13 cellular contexts compared by ENCODE assay signal in genomic region chr9:137750007-137750406, GRCh38.
DNase-seq lines count a peak whose midpoint lies in the region; ATAC-seq, FAIRE-seq and TF ChIP-seq lines count a peak whose summit lies in the region.
"Had no signal": no experiment of that assay in that cellular context is flagged by ENCODE, and none has a peak within 500 bp of the region (broad histone marks: within the 10 kb centered on the region; RNA-seq: fewer than 3 reads in every experiment).

No MANE protein-coding gene starts in this region.

- peaks cover 44% of the 10 kb centered on the region for H3K36me3 Mint-ChIP-seq in neural progenitor cell
- H3K36me3 Mint-ChIP-seq in activated naive CD8-positive, alpha-beta T cell treated with anti-CD3 and anti-CD28 coated beads for 36 hours, result peaks cover 34% of the 10 kb centered on the region

- DNase-seq in HepG2 (ENCODE audit: low spot score) (no peak), right lobe of liver (no peak), K562 (ENCODE audit: extremely low read depth in 1 of 4, low spot score in 3 of 4) (no peak), neural progenitor cell (ENCODE audit: low spot score) (no peak), lower lobe of right lung (no peak)
- no peak for DNase-seq in activated naive CD8-positive, alpha-beta T cell treated with anti-CD3 and anti-CD28 coated beads for 36 hours
- DNase-seq: DMS79 treated with DMSO at 0.1 percent for 48 hours, HCEC 1CT, KBM-7, NCI-H1694 treated with DMSO at 0.1 percent for 48 hours, Peyer's patch had no signal

- no peaks in the 10 kb centered on the region for H3F3A ChIP-seq in neural progenitor cell (ENCODE audit: low read depth)

- POLR2A ChIA-PET in HepG2 (lab: Yijun Ruan, JAX), result no interaction called here
- POLR2A ChIA-PET in K562 (lab: Yijun Ruan, JAX), result interaction anchor here (1.6 kb wide), 1 partner anchor 27 kb away, joined by 4 read pairs; no protein-coding TSS in a partner anchor

- 96% methylated on average over 3 of the region's 3 CpGs for WGBS in HepG2 (ENCODE audit: low lambda C conversion rate)
- WGBS in right lobe of liver (ENCODE audit: insufficient coverage, low coverage, low lambda C conversion rate, missing lambda C conversion rate), result 32% methylated on average over 3 of the region's 3 CpGs
- 61% methylated on average over 3 of the region's 3 CpGs for WGBS in K562 (ENCODE audit: insufficient coverage, low coverage, missing lambda C conversion rate)

- TF ChIP-seq EP300 in HepG2 (IDR thresholded peaks at IDR 0.05; ENCODE audit: low read depth in 2 of 2, low read length in 2 of 2), result no peak
- no peak for TF ChIP-seq EP300 in HepG2 (CRISPR knock-in tag; IDR thresholded peaks at IDR 0.05; ENCODE audit: borderline replicate concordance)
- no peak for TF ChIP-seq EP300 in K562 (IDR thresholded peaks at IDR 0.05; ENCODE audit: low read length)

- H2AFZ ChIP-seq in HepG2 (ENCODE audit: low read length) (no peak overlapping the region), K562 (ENCODE audit: low read depth, low read length) (no peak overlapping the region), neural progenitor cell (replicated peaks) (no peak overlapping the region)

- H3K4me1 ChIP-seq in HepG2 (ENCODE audit: insufficient read depth, low read length), result peaks cover 10% of the 10 kb centered on the region
- H3K4me1 ChIP-seq in right lobe of liver, result peaks cover 0 to 14% (median 2%) of the 10 kb centered on the region in 4 donors
- peaks cover 3 to 14% of the 10 kb centered on the region in 2 experiments; a peak in 4 of 5 replicates for H3K4me1 ChIP-seq in K562 (replicated peaks in 1 of 2; ENCODE audit: control insufficient read depth in 2 of 2, insufficient read depth in 2 of 2, low read length in 2 of 2)
- peaks cover 6% of the 10 kb centered on the region for H3K4me1 ChIP-seq in neural progenitor cell
- H3K4me1 ChIP-seq in lower lobe of right lung, result no peaks in the 10 kb centered on the region
- H3K4me1 ChIP-seq: Peyer's patch had no signal

- H3K79me2 ChIP-seq in HepG2 (ENCODE audit: insufficient read depth, low read length) (no peaks in the 10 kb centered on the region), K562 (ENCODE audit: control insufficient read depth, insufficient read depth, low read length) (0 out of 3 replicates have a peak, but pooled peaks cover 3% of the 10 kb centered on the region), neural progenitor cell (ENCODE audit: low read depth) (peaks cover 29% of the 10 kb centered on the region)

- H3K27ac ChIP-seq in HepG2 (ENCODE audit: extremely low read length, insufficient read depth, low read length) (no peak overlapping the region), right lobe of liver (no peak overlapping the region), K562 (ENCODE audit: extremely low read depth, low read depth, low read length) (no peak overlapping the region), neural progenitor cell (no peak overlapping the region), lower lobe of right lung (no peak overlapping the region)
- H3K27ac ChIP-seq: C4-2B, Peyer's patch had no signal

- H3K9me3 ChIP-seq in HepG2 (ENCODE audit: low read length) (no peaks in the 10 kb centered on the region), right lobe of liver (no peaks in the 10 kb centered on the region), K562 (replicated peaks; ENCODE audit: control insufficient read depth, insufficient read depth, low read depth, low read length) (no peaks in the 10 kb centered on the region), neural progenitor cell (ENCODE audit: low read depth) (no peaks in the 10 kb centered on the region), lower lobe of right lung (no peaks in the 10 kb centered on the region)

- H3K9me1 ChIP-seq in K562 (ENCODE audit: control insufficient read depth, insufficient read depth, low read length), result no peaks in the 10 kb centered on the region

- FAIRE-seq in HepG2 (lab: Jason Lieb, UNC) (no peak), K562 (lab: Jason Lieb, UNC) (peak; percentile 56)

- H3K4me2 ChIP-seq in HepG2 (ENCODE audit: low read depth, low read length) (no peak overlapping the region), K562 (ENCODE audit: insufficient read depth, low read length) (no peak overlapping the region), neural progenitor cell (peak overlapping the region; percentile 32)

- H3K9me3 Mint-ChIP-seq in neural progenitor cell, result peaks cover 5% of the 10 kb centered on the region
- H3K9me3 Mint-ChIP-seq in activated naive CD8-positive, alpha-beta T cell treated with anti-CD3 and anti-CD28 coated beads for 36 hours, result no peaks in the 10 kb centered on the region

- no peaks in the 10 kb centered on the region for H3K27me3 ChIP-seq in HepG2 (ENCODE audit: control insufficient read depth in 1 of 2, insufficient read depth in 2 of 2, low read length in 2 of 2)
- H3K27me3 ChIP-seq in right lobe of liver, result no peaks in the 10 kb centered on the region
- no peaks in the 10 kb centered on the region for H3K27me3 ChIP-seq in K562 (ENCODE audit: control insufficient read depth in 2 of 2, insufficient read depth in 2 of 2, low read length in 2 of 2)
- no peaks in the 10 kb centered on the region for H3K27me3 ChIP-seq in neural progenitor cell
- H3K27me3 ChIP-seq in lower lobe of right lung (ENCODE audit: low read depth), result no peaks in the 10 kb centered on the region
- H3K27me3 ChIP-seq: Peyer's patch had no signal

- intact Hi-C loops in HepG2 (cut with micrococcal nuclease; ENCODE audit: unreplicated experiment) (no loop called here), right lobe of liver (cut with DNase I) (no loop called here), K562 (cut with micrococcal nuclease) (no loop called here), lower lobe of right lung (cut with DNase I) (no loop called here)

- CTCF ChIA-PET in HepG2 (lab: Yijun Ruan, JAX; ENCODE audit: low intra/inter-chr PET ratio, low total read pairs), result no interaction called here
- CTCF ChIA-PET in K562 (lab: Yijun Ruan, JAX; ENCODE audit: low intra/inter-chr PET ratio), result no interaction called here

- TF ChIP-seq RAD21 in HepG2 (CRISPR knock-in tag; IDR thresholded peaks at IDR 0.05) (no peak), K562 (CRISPR knock-in tag; conservative IDR thresholded peaks at IDR 0.05 in 1 of 2, IDR thresholded peaks at IDR 0.05 in 1 of 2) (no peak)

- H4K20me1 ChIP-seq in HepG2 (ENCODE audit: insufficient read depth, low read length), result no peaks in the 10 kb centered on the region
- H4K20me1 ChIP-seq in K562 (replicated peaks; ENCODE audit: control insufficient read depth, insufficient read depth, low read length), result no peaks in the 10 kb centered on the region
- H4K20me1 ChIP-seq in neural progenitor cell (ENCODE audit: low read depth), result peaks cover 41% of the 10 kb centered on the region

- H3K9ac ChIP-seq in HepG2 (ENCODE audit: insufficient read depth, low read depth, low read length) (no peak overlapping the region), K562 (ENCODE audit: insufficient read depth in 1 of 2, low read depth in 2 of 2, low read length in 2 of 2) (no peak overlapping the region), neural progenitor cell (no peak overlapping the region)

- H3K36me3 ChIP-seq in HepG2 (replicated peaks in 1 of 2; ENCODE audit: control insufficient read depth in 1 of 2, insufficient read depth in 2 of 2, low read length in 2 of 2) (peaks cover 15 to 53% of the 10 kb centered on the region in 2 experiments), right lobe of liver (peaks cover 0 to 26% (median 8%) of the 10 kb centered on the region in 4 donors), K562 (ENCODE audit: control insufficient read depth, insufficient read depth, low read length) (peaks cover 71% of the 10 kb centered on the region), neural progenitor cell (peaks cover 7% of the 10 kb centered on the region), lower lobe of right lung (peaks cover 71% of the 10 kb centered on the region)

- TF ChIP-seq POLR2A in HepG2 (IDR thresholded peaks at IDR 0.05; ENCODE audit: insufficient read depth in 1 of 2, low read depth in 2 of 2, low read length in 2 of 2) (no peak), right lobe of liver (IDR thresholded peaks at IDR 0.05) (no peak), K562 (conservative IDR thresholded peaks at IDR 0.05) (no peak)

- TF ChIP-seq CTCF in HepG2 (CRISPR knock-in tag; IDR thresholded peaks at IDR 0.05) (no peak), right lobe of liver (IDR thresholded peaks at IDR 0.05) (no peak), K562 (IDR thresholded peaks at IDR 0.05 in 2 of 3, conservative IDR thresholded peaks at IDR 0.05 in 1 of 3; ENCODE audit: insufficient read depth in 2 of 3, low read depth in 1 of 3, low read length in 3 of 3) (no peak), neural progenitor cell (IDR thresholded peaks at IDR 0.05) (no peak), lower lobe of right lung (IDR thresholded peaks at IDR 0.05) (no peak)

- H3K27ac Mint-ChIP-seq in neural progenitor cell, result no peak overlapping the region
- H3K27ac Mint-ChIP-seq in activated naive CD8-positive, alpha-beta T cell treated with anti-CD3 and anti-CD28 coated beads for 36 hours, result no peak overlapping the region

- no peak overlapping the region for H3K4me3 Mint-ChIP-seq in neural progenitor cell
- no peak overlapping the region for H3K4me3 Mint-ChIP-seq in activated naive CD8-positive, alpha-beta T cell treated with anti-CD3 and anti-CD28 coated beads for 36 hours

- in situ Hi-C loops in HepG2 (cut with HindIII; ENCODE audit: extremely low pct_ligation_motif_present, low pct_unique_long_range_greater_than_20kb), result no loop called here
- in situ Hi-C loops in K562 (cut with MboI), result no loop called here

- H3K27me3 Mint-ChIP-seq in neural progenitor cell (ENCODE audit: insufficient read depth, low read depth), result peaks cover 4% of the 10 kb centered on the region
- no peaks in the 10 kb centered on the region for H3K27me3 Mint-ChIP-seq in activated naive CD8-positive, alpha-beta T cell treated with anti-CD3 and anti-CD28 coated beads for 36 hours

- H3K4me3 ChIP-seq in HepG2 (replicated peaks in 1 of 3; ENCODE audit: insufficient read depth in 1 of 3, low read depth in 2 of 3, low read length in 3 of 3), result no peak overlapping the region
- no peak overlapping the region for H3K4me3 ChIP-seq in right lobe of liver
- no peak overlapping the region for H3K4me3 ChIP-seq in K562
- no peak overlapping the region for H3K4me3 ChIP-seq in neural progenitor cell
- no peak overlapping the region for H3K4me3 ChIP-seq in lower lobe of right lung
- H3K4me3 ChIP-seq: Peyer's patch had no signal

- no peak for ATAC-seq in HepG2
- ATAC-seq in right lobe of liver, result no peak
- no peak for ATAC-seq in K562
- no peak for ATAC-seq in lower lobe of right lung
- no peak for ATAC-seq in HG02981 (IDR thresholded peaks at IDR 0.05; ENCODE audit: unreplicated experiment)

- H3K4me1 Mint-ChIP-seq in neural progenitor cell, result peaks cover 23% of the 10 kb centered on the region
- H3K4me1 Mint-ChIP-seq in activated naive CD8-positive, alpha-beta T cell treated with anti-CD3 and anti-CD28 coated beads for 36 hours, result peaks cover 8% of the 10 kb centered on the region

- BruUV-seq in HepG2 (replicated peaks; lab: Mats Ljungman, UMichigan), result no TSS peak
- no TSS peak for BruUV-seq in K562 (replicated peaks; lab: Mats Ljungman, UMichigan)

TF ChIP-seq in HepG2, 621 proteins besides CTCF, POLR2A, EP300 and RAD21 (continues in another document):
- peak; percentile 93 for TF ChIP-seq MAFF (IDR thresholded peaks at IDR 0.05; ENCODE audit: low read depth, low read length)
- TF ChIP-seq NFYB (CRISPR knock-in tag; IDR thresholded peaks at IDR 0.05), result no peak

TF ChIP-seq in K562, 482 proteins besides CTCF, POLR2A, EP300 and RAD21 (continues in another document):
- TF ChIP-seq ADNP (tag; IDR thresholded peaks at IDR 0.05) (no peak), MAFK (IDR thresholded peaks at IDR 0.05; ENCODE audit: low read length) (peak; percentile 84)

Comparison
In these comparisons a context has a peak if more than half of its experiments do, and no peak if none do; other contexts are left out.
1. Of the 241 proteins assayed by ChIP-seq in both HepG2 and K562: peak only in HepG2: none; only in K562: MAFG; in both: MAFF and MAFK; in neither: 238.